26 cellular contexts compared by ENCODE assay signal in genomic region chr5:168603776-168604175, GRCh38. TPM values are rescaled to one million over a fixed set of nuclear protein-coding genes. Genes with fewer than 3 reads are reported as not detected.
A peak's percentile ranks its signal among the peaks of the same experiment; 100 is the strongest.
DNase-seq lines count a peak whose midpoint lies in the region; ATAC-seq, FAIRE-seq and TF ChIP-seq lines count a peak whose summit lies in the region.
"Had no signal": no experiment of that assay in that cellular context is flagged by ENCODE, and none has a peak within 500 bp of the region (broad histone marks: within the 10 kb centered on the region; RNA-seq: fewer than 3 reads in every experiment).

No MANE protein-coding gene starts in this region.

- no peaks in the 10 kb centered on the region for H3K9me2 ChIP-seq in HCT116 (ENCODE audit: insufficient read depth)

- TF ChIP-seq RAD21 in HCT116 (IDR thresholded peaks at IDR 0.05; ENCODE audit: low read depth) = no peak

- no peaks in the 10 kb centered on the region for H4K20me1 ChIP-seq in HCT116 (ENCODE audit: insufficient read depth)

- POLR2A ChIA-PET in HCT116 (lab: Charles Lee) = no interaction called here

- TF ChIP-seq CTCF in HCT116 (IDR thresholded peaks at IDR 0.05 in 2 of 3, conservative IDR thresholded peaks at IDR 0.05 in 1 of 3; ENCODE audit: borderline replicate concordance in 1 of 3, insufficient read depth in 1 of 3, low read depth in 2 of 3, low read length in 2 of 3) (no peak), bronchial epithelial cell (IDR thresholded peaks at IDR 0.05; ENCODE audit: insufficient read depth, low read length, severe bottlenecking) (no peak)

- ATAC-seq in HCT116 = 0 out of 2 replicates have a peak, but pooled peaks have one; percentile 47
- ATAC-seq: gastrocnemius medialis, lower lobe of right lung, SK-N-SH treated with all-trans-retinoic acid at 6 μM for 48 hours had no signal

- H3K9me3 ChIP-seq in HCT116 (ENCODE audit: control insufficient read depth in 1 of 2, insufficient read depth in 1 of 2, low read depth in 1 of 2, low read length in 2 of 2) = no peaks in the 10 kb centered on the region
- H3K9me3 ChIP-seq: ascending aorta, gastrocnemius medialis, HAP-1, lower lobe of right lung, upper lobe of left lung had no signal

- H3K36me3 ChIP-seq in HCT116 (ENCODE audit: control insufficient read depth in 1 of 2, insufficient read depth in 2 of 2, low read length in 2 of 2) (no peaks in the 10 kb centered on the region), bronchial epithelial cell (ENCODE audit: control insufficient read depth, insufficient read depth, low read length) (no peaks in the 10 kb centered on the region)
- H3K36me3 ChIP-seq: ascending aorta, BE2C, gastrocnemius medialis, HAP-1, lower lobe of right lung, neural progenitor cell, upper lobe of left lung had no signal

- H3K4me1 ChIP-seq in HCT116 (ENCODE audit: control insufficient read depth in 1 of 2, insufficient read depth in 2 of 2, low read length in 2 of 2) = peaks cover 3 to 9% of the 10 kb centered on the region in 2 experiments
- H3K4me1 ChIP-seq: ascending aorta, gastrocnemius medialis, HAP-1, lower lobe of right lung, upper lobe of left lung had no signal

- intact Hi-C loops in HCT116 (cut with micrococcal nuclease) = no loop called here

- no peak for TF ChIP-seq POLR2A in HCT116 (IDR thresholded peaks at IDR 0.05; ENCODE audit: borderline replicate concordance, extremely low read depth, insufficient read depth, insufficient read length)

- no peak overlapping the region for H3K27ac ChIP-seq in HCT116 (ENCODE audit: low read depth, low read length)
- H3K27ac ChIP-seq: ascending aorta, gastrocnemius medialis, lower lobe of right lung, neural progenitor cell, upper lobe of left lung had no signal

- CTCF ChIA-PET in HCT116 (lab: Charles Lee) = no interaction called here

- DNase-seq in A172 (ENCODE audit: low spot score) (peak; percentile 24), HCT116 (ENCODE audit: low read depth, low spot score) (no peak), bronchial epithelial cell (ENCODE audit: low read depth) (peak; percentile 23), islet precursor cell (peak; percentile 46), NCI-H2029 (lab: John Stamatoyannopoulos, UW) (no peak), NCI-H69 (lab: John Stamatoyannopoulos, UW) (no peak)
- no peak for DNase-seq in activated CD4-positive, CD25-positive, alpha-beta regulatory T cell treated with anti-CD3 and anti-CD28 coated beads, Interleukin-2, amount 50 U/mL, for 72 hours
- no peak for DNase-seq in activated CD8-positive, alpha-beta memory T cell treated with anti-CD3 and anti-CD28 coated beads, Interleukin-2, amount 50 U/mL, for 48 hours
- DNase-seq: 8988T; activated CD4-positive, alpha-beta T cell treated with anti-CD3 and anti-CD28 coated beads, Interleukin-2, amount 50 U/mL, for 1 hour; activated naive CD4-positive, alpha-beta T cell treated with anti-CD3 and anti-CD28 coated beads, Interleukin-2, amount 50 U/mL, for 16 hours; BE2C; cerebellar nuclear complex; DMS79 treated with DMSO at 0.1 percent for 48 hours; gastrocnemius medialis; hypothalamus; IMR-90; lower lobe of right lung; NCI-H1105; NCI-H2029 treated with DMSO at 0.1 percent for 48 hours; stimulated activated CD8-positive, alpha-beta memory T cell treated with anti-CD3 and anti-CD28 coated beads, Interleukin-4, amount 100 ng/mL, for 48 hours had no signal

- H3K4me3 ChIP-seq in HCT116 (replicated peaks in 1 of 2; ENCODE audit: low read depth in 1 of 2, low read length in 2 of 2) (no peak overlapping the region), bronchial epithelial cell (ENCODE audit: low read depth, low read length) (no peak overlapping the region)
- H3K4me3 ChIP-seq: ascending aorta, gastrocnemius medialis, HAP-1, lower lobe of right lung, neural progenitor cell, upper lobe of left lung had no signal

- H3K79me2 ChIP-seq in HCT116 (ENCODE audit: insufficient read depth, low read length) = no peaks in the 10 kb centered on the region

- RAD21 ChIA-PET in HCT116 (lab: Charles Lee; ENCODE audit: low non-redundant PET in 1 of 2, low total read pairs in 2 of 2, uncharacterized antibody in 2 of 2, unreplicated experiment in 2 of 2) = no interaction called here

- FAIRE-seq in bronchial epithelial cell (lab: Jason Lieb, UNC) = no peak

- no TSS peak for BruUV-seq in HCT116 (replicated peaks; lab: Mats Ljungman, UMichigan)

- no peak overlapping the region for H3K9ac ChIP-seq in HCT116 (ENCODE audit: low read length)
- H3K9ac ChIP-seq: neural progenitor cell had no signal

- H3K4me2 ChIP-seq in HCT116 (ENCODE audit: low read length) = peak overlapping the region; percentile 39; the same call in 1 of the 2 replicates
- H3K4me2 ChIP-seq: neural progenitor cell had no signal

- H3K27me3 ChIP-seq in HCT116 (ENCODE audit: insufficient read depth, low read length) = no peaks in the 10 kb centered on the region
- no peaks in the 10 kb centered on the region for H3K27me3 ChIP-seq in bronchial epithelial cell (ENCODE audit: control insufficient read depth, insufficient read depth, low read length)
- H3K27me3 ChIP-seq: ascending aorta, BE2C, gastrocnemius medialis, neural progenitor cell, upper lobe of left lung had no signal

- no peak overlapping the region for H2AFZ ChIP-seq in HCT116 (ENCODE audit: low read depth, low read length, poor library complexity, severe bottlenecking)
- H2AFZ ChIP-seq: neural progenitor cell had no signal

TF ChIP-seq in HCT116, 20 proteins besides CTCF, POLR2A, EP300 and RAD21:
- TF ChIP-seq YY1 (IDR thresholded peaks at IDR 0.05; ENCODE audit: extremely low read depth, insufficient replicate concordance, low read depth, low read length) (no peak), SRF (IDR thresholded peaks at IDR 0.05; ENCODE audit: low read depth) (no peak), EGR1 (IDR thresholded peaks at IDR 0.05; ENCODE audit: low read depth) (no peak), EZH2 (IDR thresholded peaks at IDR 0.05) (no peak), POLR2AphosphoS5 (IDR thresholded peaks at IDR 0.05; ENCODE audit: low read depth, low read length) (no peak)

RNA-seq across cellular contexts. Expression of gene PANK3, which starts 24.6 kb away (rescaled TPM):
- total RNA-seq in A172 (2014; rRNA removed; shearing (Covaris generic)) = 49.0 and 62.3 TPM in 2 replicates
- 56.5 TPM for total RNA-seq in HCT116 (2021; ENCODE audit: unreplicated experiment)
- polyA plus RNA-seq in HCT116 (2012) = 5.9 and 6.1 TPM in 2 replicates
- 55.8 and 61.3 TPM in 2 replicates for total RNA-seq in bronchial epithelial cell

Comparison
In these comparisons a context has a peak if more than half of its experiments do, and no peak if none do; other contexts are left out.
1. DNase-seq: peak in A172 (single experiment), bronchial epithelial cell (single experiment) and islet precursor cell (single experiment); none in HCT116 (single experiment), NCI-H2029 (single experiment), activated CD4-positive, CD25-positive, alpha-beta regulatory T cell treated with anti-CD3 and anti-CD28 coated beads, Interleukin-2, amount 50 U/mL, for 72 hours (single experiment), NCI-H69 (single experiment) and activated CD8-positive, alpha-beta memory T cell treated with anti-CD3 and anti-CD28 coated beads, Interleukin-2, amount 50 U/mL, for 48 hours (single experiment).